8 cellular contexts compared by ENCODE assay signal in the genomic region with DNA sequence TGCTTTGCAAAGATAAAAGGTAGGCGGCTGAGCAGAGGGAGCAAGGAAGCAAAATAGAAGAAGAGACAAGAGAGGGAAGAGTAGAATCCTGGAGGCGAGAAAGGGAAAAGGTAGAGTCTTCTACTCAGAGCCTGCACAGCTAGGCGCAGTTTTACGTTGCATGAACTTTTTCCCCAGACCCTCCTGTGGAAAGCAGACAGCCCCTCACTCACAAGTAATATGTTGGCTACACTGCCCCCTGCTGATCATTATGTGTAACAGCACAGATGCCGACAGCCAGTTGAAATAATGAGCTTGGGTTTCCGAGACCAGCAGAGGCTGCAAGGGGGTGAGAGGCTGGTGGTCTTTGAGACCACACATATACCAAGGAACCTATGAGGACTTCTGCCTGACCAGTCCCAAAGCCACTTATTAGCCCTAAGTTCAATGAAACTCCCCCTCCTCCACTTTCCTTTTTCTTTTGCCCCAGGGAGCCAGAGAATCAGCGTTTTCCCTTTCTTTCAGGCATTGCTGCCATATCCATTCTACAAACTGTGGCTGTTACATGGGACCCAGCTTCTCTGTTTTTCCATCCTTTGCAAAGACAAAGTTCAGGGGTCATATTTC. TPM values are rescaled to one million over a fixed set of nuclear protein-coding genes. Genes with fewer than 3 reads are reported as not detected.
DNase-seq lines count a peak whose midpoint lies in the region; ATAC-seq, FAIRE-seq and TF ChIP-seq lines count a peak whose summit lies in the region.

No MANE protein-coding gene starts in this region.

- H3K27ac Mint-ChIP-seq in activated T-cell treated with anti-CD3 and anti-CD28 coated beads, Interleukin-2, amount 50 U/mL, for 72 hours, result no peak overlapping the region

- H3K4me3 Mint-ChIP-seq in activated T-cell treated with anti-CD3 and anti-CD28 coated beads, Interleukin-2, amount 50 U/mL, for 72 hours, result no peak overlapping the region

- H3K36me3 ChIP-seq in kidney (ENCODE audit: control insufficient read depth in 1 of 2, insufficient read depth in 2 of 2, low read length in 2 of 2), result no peaks in the 10 kb centered on the region
- no peaks in the 10 kb centered on the region for H3K36me3 ChIP-seq in effector memory CD4-positive, alpha-beta T cell (ENCODE audit: control insufficient read depth, insufficient read depth, low read length)

- H3K27me3 ChIP-seq in effector memory CD4-positive, alpha-beta T cell (replicated peaks; ENCODE audit: control insufficient read depth, insufficient read depth, low read length, poor library complexity, severe bottlenecking), result peaks cover 4% of the 10 kb centered on the region

- no peaks in the 10 kb centered on the region for H3K36me3 Mint-ChIP-seq in activated T-cell treated with anti-CD3 and anti-CD28 coated beads, Interleukin-2, amount 50 U/mL, for 72 hours (ENCODE audit: insufficient read depth in 2 of 2)

- TF ChIP-seq POLR2A in NB4 (IDR thresholded peaks at IDR 0.05; ENCODE audit: extremely low read depth, insufficient read length), result no peak

- no peaks in the 10 kb centered on the region for H3K9me3 ChIP-seq in kidney (ENCODE audit: control insufficient read depth in 1 of 2, low read length in 2 of 2)
- H3K9me3 ChIP-seq in effector memory CD4-positive, alpha-beta T cell (ENCODE audit: control insufficient read depth, low read length), result no peaks in the 10 kb centered on the region

- intact Hi-C loops in kidney (cut with DNase I), result no loop called here

- peak in 1 of 2 donors; percentile 11 for ATAC-seq in activated T-cell treated with anti-CD3 and anti-CD28 coated beads, Interleukin-2, amount 50 U/mL, for 72 hours (replicated peaks in 1 of 2)

- no peaks in the 10 kb centered on the region for H3K4me1 Mint-ChIP-seq in activated T-cell treated with anti-CD3 and anti-CD28 coated beads, Interleukin-2, amount 50 U/mL, for 72 hours (ENCODE audit: low read depth)

- DNase-seq in stimulated activated CD4-positive, alpha-beta T cell treated with anti-CD3 and anti-CD28 coated beads, Interleukin-15, amount 100 ng/mL, for 24 hours, result peak; percentile 21
- no peak for DNase-seq in stimulated activated CD4-positive, alpha-beta T cell treated with anti-CD3 and anti-CD28 coated beads, Interleukin-4, amount 100 ng/mL, for 1 hour
- DNase-seq in NB4 (ENCODE audit: low read depth) (peak; percentile 51), kidney (no peak), urothelium cell line (ENCODE audit: low spot score) (peak; percentile 46), HK-2 (ENCODE audit: unreplicated experiment) (no peak)
- peak; percentile 9 to 20 for DNase-seq in activated T-cell treated with anti-CD3 and anti-CD28 coated beads, Interleukin-2, amount 50 U/mL, for 72 hours
- no peak for DNase-seq in effector memory CD4-positive, alpha-beta T cell

- no peak overlapping the region for H3K27ac ChIP-seq in kidney (ENCODE audit: low read depth in 2 of 2, low read length in 2 of 2)
- H3K27ac ChIP-seq in effector memory CD4-positive, alpha-beta T cell (ENCODE audit: insufficient read depth, low read length, poor library complexity, severe bottlenecking), result no peak overlapping the region

- no peak overlapping the region for H3K4me3 ChIP-seq in NB4 (ENCODE audit: low read depth, low read length)
- H3K4me3 ChIP-seq in kidney (ENCODE audit: low read length in 2 of 2), result no peak overlapping the region
- H3K4me3 ChIP-seq in effector memory CD4-positive, alpha-beta T cell (ENCODE audit: insufficient read depth, low read depth, low read length, poor library complexity, severe bottlenecking), result no peak overlapping the region

- H3K27me3 Mint-ChIP-seq in activated T-cell treated with anti-CD3 and anti-CD28 coated beads, Interleukin-2, amount 50 U/mL, for 72 hours (ENCODE audit: low read depth), result peaks cover 58% of the 10 kb centered on the region

- H3K9ac ChIP-seq in kidney (ENCODE audit: low read length in 2 of 2), result no peak overlapping the region

- H3K9me3 Mint-ChIP-seq in activated T-cell treated with anti-CD3 and anti-CD28 coated beads, Interleukin-2, amount 50 U/mL, for 72 hours, result no peaks in the 10 kb centered on the region

- TF ChIP-seq CTCF in NB4 (IDR thresholded peaks at IDR 0.05; ENCODE audit: low read depth, low read length) (peak; percentile 87), kidney (IDR thresholded peaks at IDR 0.05; ENCODE audit: borderline replicate concordance, extremely low read depth, insufficient read depth) (peak; percentile 84)

- no peaks in the 10 kb centered on the region for H3K4me1 ChIP-seq in kidney (ENCODE audit: control insufficient read depth in 1 of 2, insufficient read depth in 1 of 2, low read depth in 1 of 2, low read length in 2 of 2)
- no peaks in the 10 kb centered on the region for H3K4me1 ChIP-seq in effector memory CD4-positive, alpha-beta T cell (ENCODE audit: control insufficient read depth, insufficient read depth, low read length, poor library complexity, severe bottlenecking)

- no peak for FAIRE-seq in kidney (lab: Jason Lieb, UNC)
- FAIRE-seq in urothelium cell line (lab: Jason Lieb, UNC), result no peak

RNA-seq across cellular contexts. Expression of gene CMTR2, which starts 22.5 kb away (rescaled TPM):
- 10 to 100 TPM; 21.8 to 26.7 TPM for total RNA-seq in activated T-cell treated with anti-CD3 and anti-CD28 coated beads, Interleukin-2, amount 50 U/mL, for 72 hours
- total RNA-seq in kidney, result 21.5 TPM
- 8.0 TPM for polyA plus RNA-seq in kidney (ENCODE audit: insufficient read depth, low read depth, low replicate concordance)

RNA-seq across cellular contexts. Expression of gene CALB2, which starts 46.9 kb away (rescaled TPM):
- total RNA-seq in activated T-cell treated with anti-CD3 and anti-CD28 coated beads, Interleukin-2, amount 50 U/mL, for 72 hours, result not detected
- 1.4 TPM for total RNA-seq in kidney
- not detected for polyA plus RNA-seq in kidney (ENCODE audit: insufficient read depth, low read depth, low replicate concordance)

Comparison
In these comparisons a context has a peak if more than half of its experiments do, and no peak if none do; other contexts are left out.
1. DNase-seq: peak in stimulated activated CD4-positive, alpha-beta T cell treated with anti-CD3 and anti-CD28 coated beads, Interleukin-15, amount 100 ng/mL, for 24 hours (single experiment), NB4 (single experiment), activated T-cell treated with anti-CD3 and anti-CD28 coated beads, Interleukin-2, amount 50 U/mL, for 72 hours (2 of 2) and urothelium cell line (single experiment); none in stimulated activated CD4-positive, alpha-beta T cell treated with anti-CD3 and anti-CD28 coated beads, Interleukin-4, amount 100 ng/mL, for 1 hour (single experiment), kidney (single experiment), HK-2 (single experiment) and effector memory CD4-positive, alpha-beta T cell (0 of 3).